ENCODE assay signal across 2 cellular contexts in genomic region chr12:95465275-95465674, GRCh38.
TF ChIP-seq lines count a peak whose summit lies in the region.

No MANE protein-coding gene starts in this region.

TF ChIP-seq in liver, 16 proteins besides CTCF, POLR2A, EP300 and RAD21:
- TF ChIP-seq YY1 (IDR thresholded peaks at IDR 0.05) (peak; percentile 52), RXRA (IDR thresholded peaks at IDR 0.05) (peak; percentile 41 to 76), REST (IDR thresholded peaks at IDR 0.05) (no peak), HNF4G (IDR thresholded peaks at IDR 0.05) (no peak), FOXA2 (IDR thresholded peaks at IDR 0.05) (peak; percentile 33), SP1 (IDR thresholded peaks at IDR 0.05) (peak; percentile 45), NR2F2 (IDR thresholded peaks at IDR 0.05) (no peak), JUND (IDR thresholded peaks at IDR 0.05) (peak in 1 of 2 donors; percentile 80), HNF4A (conservative IDR thresholded peaks at IDR 0.05) (peak; percentile 26 to 73), FOXA1 (IDR thresholded peaks at IDR 0.05) (peak; percentile 50), MAX (IDR thresholded peaks at IDR 0.05) (no peak), ATF3 (IDR thresholded peaks at IDR 0.05) (peak; percentile 49), GABPA (IDR thresholded peaks at IDR 0.05 in 1 of 2, conservative IDR thresholded peaks at IDR 0.05 in 1 of 2) (no peak)

TF ChIP-seq in HepG2, 621 proteins besides CTCF, POLR2A, EP300 and RAD21:
- TF ChIP-seq SP1 (IDR thresholded peaks at IDR 0.05) = no peak
- no peak for TF ChIP-seq SP1 (CRISPR knock-in tag; IDR thresholded peaks at IDR 0.05)
- no peak for TF ChIP-seq ZKSCAN1 (IDR thresholded peaks at IDR 0.05; ENCODE audit: low read length)
- TF ChIP-seq ZNF17 (CRISPR knock-in tag; IDR thresholded peaks at IDR 0.05) = no peak
- no peak for TF ChIP-seq BCL6 (CRISPR knock-in tag; IDR thresholded peaks at IDR 0.05)
- TF ChIP-seq LBX2 (CRISPR knock-in tag; IDR thresholded peaks at IDR 0.05; ENCODE audit: borderline replicate concordance) = no peak
- no peak for TF ChIP-seq ZNF549 (CRISPR knock-in tag; IDR thresholded peaks at IDR 0.05)
- no peak for TF ChIP-seq ZMYM4 (CRISPR knock-in tag; IDR thresholded peaks at IDR 0.05)
- TF ChIP-seq ZNF773 (CRISPR knock-in tag; IDR thresholded peaks at IDR 0.05; ENCODE audit: borderline replicate concordance) = no peak
- TF ChIP-seq ZNF674 (CRISPR knock-in tag; IDR thresholded peaks at IDR 0.05; ENCODE audit: low read depth) = no peak
- TF ChIP-seq ZFP41 (CRISPR knock-in tag; IDR thresholded peaks at IDR 0.05; ENCODE audit: borderline replicate concordance) = no peak
- no peak for TF ChIP-seq ZNF234 (CRISPR knock-in tag; conservative IDR thresholded peaks at IDR 0.05)
- TF ChIP-seq HNF4A (CRISPR knock-in tag; IDR thresholded peaks at IDR 0.05) = no peak
- no peak for TF ChIP-seq PHB2 (IDR thresholded peaks at IDR 0.05; ENCODE audit: partially characterized antibody)
- no peak for TF ChIP-seq ZSCAN25 (CRISPR knock-in tag; IDR thresholded peaks at IDR 0.05)
- TF ChIP-seq SIX1 (CRISPR knock-in tag; IDR thresholded peaks at IDR 0.05; ENCODE audit: borderline replicate concordance) = no peak
